Comparison of ENCODE assay signal across 9 cellular contexts in the genomic region with DNA sequence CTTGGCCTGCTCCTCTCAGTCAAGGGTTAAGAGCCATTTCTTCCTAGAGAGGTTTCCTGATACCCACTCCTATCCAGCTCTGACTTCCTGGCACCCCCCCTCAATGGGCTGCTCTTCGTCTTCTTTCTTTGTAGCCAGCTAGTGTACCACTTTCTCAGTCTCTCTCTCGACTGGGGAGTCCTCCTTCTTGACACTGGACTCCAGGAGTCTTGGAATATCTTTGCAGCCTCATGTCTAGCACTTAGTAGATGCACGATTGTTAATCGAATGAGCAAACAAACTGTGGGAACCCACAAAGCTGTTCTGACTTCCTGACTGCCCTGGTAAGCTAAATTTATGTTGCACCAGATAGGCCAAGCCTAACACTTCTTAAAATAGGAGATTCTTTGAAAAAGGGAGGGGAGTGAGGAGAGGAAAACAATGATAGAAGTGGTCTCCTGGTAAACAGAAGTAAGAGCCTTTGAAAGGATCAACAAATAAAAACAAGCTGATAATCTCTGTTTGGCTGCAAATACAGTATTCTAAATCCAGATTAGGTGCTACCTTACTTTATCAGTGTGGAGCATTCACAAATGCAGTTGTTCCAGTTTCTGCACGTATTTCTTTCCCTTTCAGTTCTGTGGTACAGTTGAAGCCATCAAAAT.
DNase-seq lines count a peak whose midpoint lies in the region; ATAC-seq and TF ChIP-seq lines count a peak whose summit lies in the region.
"Had no signal": no experiment of that assay in that cellular context is flagged by ENCODE, and none has a peak within 500 bp of the region (broad histone marks: within the 10 kb centered on the region; RNA-seq: fewer than 3 reads in every experiment).

No MANE protein-coding gene starts in this region.

- peak overlapping the region; percentile 66; the same call in 1 of the 2 replicates for H3K4me2 ChIP-seq in SK-N-SH

- H3K4me1 Mint-ChIP-seq in activated CD4-positive, alpha-beta T cell treated with anti-CD3 and anti-CD28 coated beads, Interleukin-2, amount 10 ng/mL, durations not matched to agents 24 days and 14 days = peaks cover 44% of the 10 kb centered on the region

- H3K27ac ChIP-seq in SK-N-SH (ENCODE audit: low read depth in 2 of 2, low read length in 1 of 2) = peak overlapping the region; percentile 73 to 81
- H3K27ac ChIP-seq in esophagus squamous epithelium = peak overlapping the region; percentile 59 to 67 (median 60)
- peak overlapping the region; percentile 19 to 55 for H3K27ac ChIP-seq in tibial artery
- H3K27ac ChIP-seq in prostate gland = no peak overlapping the region
- H3K27ac ChIP-seq in substantia nigra (ENCODE audit: low read depth, low read length, poor library complexity, severe bottlenecking) = no peak overlapping the region

- H3K27ac Mint-ChIP-seq in activated CD4-positive, alpha-beta T cell treated with anti-CD3 and anti-CD28 coated beads, Interleukin-2, amount 10 ng/mL, durations not matched to agents 24 days and 14 days = peak overlapping the region; percentile 90

- H3K4me3 Mint-ChIP-seq in activated CD4-positive, alpha-beta T cell treated with anti-CD3 and anti-CD28 coated beads, Interleukin-2, amount 10 ng/mL, durations not matched to agents 24 days and 14 days = peak overlapping the region; percentile 72

- H4K20me1 ChIP-seq in SK-N-SH (ENCODE audit: insufficient read depth) = no peaks in the 10 kb centered on the region

- WGBS in SK-N-SH (ENCODE audit: low lambda C conversion rate) = 33% methylated on average over 5 of the region's 5 CpGs
- 44 to 63% methylated on average over 5 of the region's 5 CpGs for WGBS in esophagus squamous epithelium, 2 donors
- 60% methylated on average over 5 of the region's 5 CpGs for WGBS in prostate gland

- CTCF ChIA-PET in SK-N-SH (lab: Yijun Ruan, JAX) = no interaction called here

- no peaks in the 10 kb centered on the region for H3K9me2 ChIP-seq in SK-N-SH

- H3F3A ChIP-seq in SK-N-SH (replicated peaks; ENCODE audit: insufficient read depth) = peaks cover 25% of the 10 kb centered on the region

- no peaks in the 10 kb centered on the region for H3K27me3 ChIP-seq in SK-N-SH (ENCODE audit: insufficient read depth)
- no peaks in the 10 kb centered on the region for H3K27me3 ChIP-seq in esophagus squamous epithelium
- no peaks in the 10 kb centered on the region for H3K27me3 ChIP-seq in tibial artery
- H3K27me3 ChIP-seq in prostate gland (replicated peaks; ENCODE audit: insufficient read depth) = no peaks in the 10 kb centered on the region

- H3K79me2 ChIP-seq in SK-N-SH (ENCODE audit: insufficient read depth) = no peaks in the 10 kb centered on the region; the same call in 1 of the 2 replicates

- H3K27me3 Mint-ChIP-seq in activated CD4-positive, alpha-beta T cell treated with anti-CD3 and anti-CD28 coated beads, Interleukin-2, amount 10 ng/mL, durations not matched to agents 24 days and 14 days = no peaks in the 10 kb centered on the region

- ATAC-seq in GM19035 (IDR thresholded peaks at IDR 0.05; ENCODE audit: unreplicated experiment) = no peak

- H2AFZ ChIP-seq in SK-N-SH (ENCODE audit: low read depth) = peak overlapping the region; percentile 90

- TF ChIP-seq CTCF in SK-N-SH (IDR thresholded peaks at IDR 0.05) (no peak), esophagus squamous epithelium (IDR thresholded peaks at IDR 0.05) (no peak), tibial artery (IDR thresholded peaks at IDR 0.05) (no peak), prostate gland (IDR thresholded peaks at IDR 0.05) (no peak)

- TF ChIP-seq POLR2A in esophagus squamous epithelium (IDR thresholded peaks at IDR 0.05) (no peak), prostate gland (IDR thresholded peaks at IDR 0.05) (no peak)

- peaks cover 2% of the 10 kb centered on the region for H3K36me3 Mint-ChIP-seq in activated CD4-positive, alpha-beta T cell treated with anti-CD3 and anti-CD28 coated beads, Interleukin-2, amount 10 ng/mL, durations not matched to agents 24 days and 14 days (ENCODE audit: low read depth)

- H3K9me3 Mint-ChIP-seq in activated CD4-positive, alpha-beta T cell treated with anti-CD3 and anti-CD28 coated beads, Interleukin-2, amount 10 ng/mL, durations not matched to agents 24 days and 14 days = peaks cover 9% of the 10 kb centered on the region

- H3K4me3 ChIP-seq in SK-N-SH (ENCODE audit: low read depth in 2 of 2, low read length in 1 of 2) (no peak overlapping the region; a peak in 1 of 4 replicates), esophagus squamous epithelium (no peak overlapping the region), tibial artery (no peak overlapping the region), prostate gland (no peak overlapping the region)

- H3K4me1 ChIP-seq in SK-N-SH (ENCODE audit: control insufficient read depth in 1 of 2, insufficient read depth in 2 of 2, low read depth in 1 of 2, low read length in 1 of 2) = peaks cover 0 to 29% of the 10 kb centered on the region in 2 experiments
- peaks cover 12 to 57% (median 14%) of the 10 kb centered on the region in 3 donors for H3K4me1 ChIP-seq in esophagus squamous epithelium
- peaks cover 6 to 30% (median 15%) of the 10 kb centered on the region in 4 donors for H3K4me1 ChIP-seq in tibial artery
- peaks cover 7% of the 10 kb centered on the region for H3K4me1 ChIP-seq in prostate gland (replicated peaks)

- H3K9ac ChIP-seq in SK-N-SH = peak overlapping the region; percentile 50; the same call in 1 of the 2 replicates

- no peak for TF ChIP-seq EP300 in SK-N-SH (IDR thresholded peaks at IDR 0.05; ENCODE audit: borderline replicate concordance in 1 of 2, low read depth in 1 of 2, low read length in 1 of 2)

- no peaks in the 10 kb centered on the region for H3K9me3 ChIP-seq in SK-N-SH
- H3K9me3 ChIP-seq in esophagus squamous epithelium = no peaks in the 10 kb centered on the region
- no peaks in the 10 kb centered on the region for H3K9me3 ChIP-seq in tibial artery
- H3K9me3 ChIP-seq in prostate gland = no peaks in the 10 kb centered on the region

- peak; percentile 70 for DNase-seq in activated CD4-positive, alpha-beta T cell treated with anti-CD3 and anti-CD28 coated beads, Interleukin-2, amount 10 ng/mL, durations not matched to agents 24 days and 14 days
- DNase-seq in activated CD4-positive, alpha-beta T cell treated with anti-CD3 and anti-CD28 coated beads for 48 hours = no peak
- DNase-seq in SK-N-SH = no peak
- no peak for DNase-seq in esophagus squamous epithelium (lab: John Stamatoyannopoulos, UW)
- DNase-seq in tibial artery = no peak
- DNase-seq in prostate gland (ENCODE audit: low spot score) = no peak
- no peak for DNase-seq in substantia nigra (lab: John Stamatoyannopoulos, UW)
- DNase-seq: RPMI8226 had no signal

- POLR2A ChIA-PET in SK-N-SH (lab: Yijun Ruan, JAX) = no interaction called here

- H3K36me3 ChIP-seq in SK-N-SH (replicated peaks in 1 of 2; ENCODE audit: control insufficient read depth in 1 of 2, insufficient read depth in 2 of 2, low read length in 1 of 2) (no peaks in the 10 kb centered on the region), esophagus squamous epithelium (no peaks in the 10 kb centered on the region), tibial artery (no peaks in the 10 kb centered on the region), prostate gland (no peaks in the 10 kb centered on the region)

- intact Hi-C loops in activated CD4-positive, alpha-beta T cell treated with anti-CD3 and anti-CD28 coated beads, Interleukin-2, amount 10 ng/mL, durations not matched to agents 24 days and 14 days (cut with micrococcal nuclease) = no loop called here
- intact Hi-C loops in esophagus squamous epithelium (cut with DNase I) = no loop called here
- intact Hi-C loops in tibial artery (cut with DNase I; ENCODE audit: low total_unique reads) = loop anchor here (10.0 kb wide), 1 partner anchor 160 kb away; the partner anchor contains the start of gene CITED2
- intact Hi-C loops in prostate gland (cut with DNase I) = loop anchor here (5.0 kb wide), 1 partner anchor 157 kb away; no protein-coding TSS in a partner anchor

- TF ChIP-seq RAD21 in SK-N-SH (IDR thresholded peaks at IDR 0.05; ENCODE audit: low read length) = no peak

TF ChIP-seq in SK-N-SH, 30 proteins besides CTCF, POLR2A, EP300 and RAD21 (continues in another document):
- no peak for TF ChIP-seq MAX (IDR thresholded peaks at IDR 0.05; ENCODE audit: low read depth)
- TF ChIP-seq POLR2AphosphoS5 (IDR thresholded peaks at IDR 0.05; ENCODE audit: low read depth, low read length) = no peak
- TF ChIP-seq, protein P1, sequence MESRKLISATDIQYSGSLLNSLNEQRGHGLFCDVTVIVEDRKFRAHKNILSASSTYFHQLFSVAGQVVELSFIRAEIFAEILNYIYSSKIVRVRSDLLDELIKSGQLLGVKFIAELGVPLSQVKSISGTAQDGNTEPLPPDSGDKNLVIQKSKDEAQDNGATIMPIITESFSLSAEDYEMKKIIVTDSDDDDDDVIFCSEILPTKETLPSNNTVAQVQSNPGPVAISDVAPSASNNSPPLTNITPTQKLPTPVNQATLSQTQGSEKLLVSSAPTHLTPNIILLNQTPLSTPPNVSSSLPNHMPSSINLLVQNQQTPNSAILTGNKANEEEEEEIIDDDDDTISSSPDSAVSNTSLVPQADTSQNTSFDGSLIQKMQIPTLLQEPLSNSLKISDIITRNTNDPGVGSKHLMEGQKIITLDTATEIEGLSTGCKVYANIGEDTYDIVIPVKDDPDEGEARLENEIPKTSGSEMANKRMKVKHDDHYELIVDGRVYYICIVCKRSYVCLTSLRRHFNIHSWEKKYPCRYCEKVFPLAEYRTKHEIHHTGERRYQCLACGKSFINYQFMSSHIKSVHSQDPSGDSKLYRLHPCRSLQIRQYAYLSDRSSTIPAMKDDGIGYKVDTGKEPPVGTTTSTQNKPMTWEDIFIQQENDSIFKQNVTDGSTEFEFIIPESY (IDR thresholded peaks at IDR 0.05; ENCODE audit: borderline replicate concordance, low read depth) = no peak
- no peak for TF ChIP-seq TAF1 (IDR thresholded peaks at IDR 0.05; ENCODE audit: borderline replicate concordance, low read depth, low read length)
- no peak for TF ChIP-seq FOXJ3 (CRISPR knock-in tag; IDR thresholded peaks at IDR 0.05)
- no peak for TF ChIP-seq EZH2phosphoT487 (IDR thresholded peaks at IDR 0.05; ENCODE audit: borderline replicate concordance, low read depth)
- no peak for TF ChIP-seq RFX5 (IDR thresholded peaks at IDR 0.05; ENCODE audit: low read length)
- TF ChIP-seq GATA2 (CRISPR knock-in tag; IDR thresholded peaks at IDR 0.05) = no peak
- TF ChIP-seq SIN3A (IDR thresholded peaks at IDR 0.05; ENCODE audit: borderline replicate concordance, low read depth, low read length) = no peak
- no peak for TF ChIP-seq MXI1 (IDR thresholded peaks at IDR 0.05; ENCODE audit: low read depth, low read length)

Comparison
In these comparisons a context has a peak if more than half of its experiments do, and no peak if none do; other contexts are left out.
1. H3K27ac ChIP-seq: peak in SK-N-SH (2 of 2), esophagus squamous epithelium (4 of 4) and tibial artery (2 of 2); none in prostate gland (0 of 2) and substantia nigra (single experiment).
2. intact Hi-C loops: an anchor here in tibial artery (10.0 kb wide) and prostate gland (5.0 kb wide); none called in activated CD4-positive, alpha-beta T cell treated with anti-CD3 and anti-CD28 coated beads, Interleukin-2, amount 10 ng/mL, durations not matched to agents 24 days and 14 days and esophagus squamous epithelium.